In genomic region chr2:13607139-13607538, GRCh38 we compare ENCODE assay signal across 24 cellular contexts.
DNase-seq lines count a peak whose midpoint lies in the region; ATAC-seq, FAIRE-seq and TF ChIP-seq lines count a peak whose summit lies in the region.
"Had no signal": no experiment of that assay in that cellular context is flagged by ENCODE, and none has a peak within 500 bp of the region (broad histone marks: within the 10 kb centered on the region; RNA-seq: fewer than 3 reads in every experiment).

No MANE protein-coding gene starts in this region.

- TF ChIP-seq RAD21 in GM12878 (IDR thresholded peaks at IDR 0.05; ENCODE audit: insufficient read depth, low read depth, low read length): no peak

- H3K4me2 ChIP-seq in GM12878 (ENCODE audit: control insufficient read depth, insufficient read depth): no peak overlapping the region
- H3K4me2 ChIP-seq: BLaER1 treated with 17β-estradiol and CSF1 and Interleukin-3, amounts not matched to agents 10 nM and 100 nM had no signal

- no peaks in the 10 kb centered on the region; the same call in 1 of the 3 replicates for H3K9me3 ChIP-seq in GM12878 (replicated peaks; ENCODE audit: control insufficient read depth, insufficient read depth, low read length)
- no peaks in the 10 kb centered on the region for H3K9me3 ChIP-seq in lower lobe of right lung
- H3K9me3 ChIP-seq: BLaER1 treated with 17β-estradiol and CSF1 and Interleukin-3, amounts not matched to agents 10 nM and 100 nM; ovary had no signal

- H3K4me1 Mint-ChIP-seq in activated CD8-positive, alpha-beta T cell treated with anti-CD3 and anti-CD28 coated beads, Interleukin-2, amount 10 ng/mL, durations not matched to agents 7 days and 5 days (ENCODE audit: low read depth): no peaks in the 10 kb centered on the region
- H3K4me1 Mint-ChIP-seq: activated naive CD8-positive, alpha-beta T cell treated with anti-CD3 and anti-CD28 coated beads, Interleukin-2, amount 50 U/mL, for 24 hours; central memory CD8-positive, alpha-beta T cell; nephron progenitor cell; stimulated activated memory B cell treated with anti-CD40 and anti-IgM and Interleukin-4, amounts not matched to agents 10 μg/mL and 1 μg/mL and 100 μg/mL, for 72 hours had no signal

- no peaks in the 10 kb centered on the region for H3K27me3 Mint-ChIP-seq in activated CD8-positive, alpha-beta T cell treated with anti-CD3 and anti-CD28 coated beads, Interleukin-2, amount 10 ng/mL, durations not matched to agents 7 days and 5 days (ENCODE audit: low read depth)
- H3K27me3 Mint-ChIP-seq: activated naive CD8-positive, alpha-beta T cell treated with anti-CD3 and anti-CD28 coated beads, Interleukin-2, amount 50 U/mL, for 24 hours; central memory CD8-positive, alpha-beta T cell; stimulated activated memory B cell treated with anti-CD40 and anti-IgM and Interleukin-4, amounts not matched to agents 10 μg/mL and 1 μg/mL and 100 μg/mL, for 72 hours had no signal

- no peak overlapping the region for H3K4me3 Mint-ChIP-seq in activated CD8-positive, alpha-beta T cell treated with anti-CD3 and anti-CD28 coated beads, Interleukin-2, amount 10 ng/mL, durations not matched to agents 7 days and 5 days
- H3K4me3 Mint-ChIP-seq: activated naive CD8-positive, alpha-beta T cell treated with anti-CD3 and anti-CD28 coated beads, Interleukin-2, amount 50 U/mL, for 24 hours; central memory CD8-positive, alpha-beta T cell; nephron progenitor cell; stimulated activated memory B cell treated with anti-CD40 and anti-IgM and Interleukin-4, amounts not matched to agents 10 μg/mL and 1 μg/mL and 100 μg/mL, for 72 hours had no signal

- H3K27ac Mint-ChIP-seq in activated CD8-positive, alpha-beta T cell treated with anti-CD3 and anti-CD28 coated beads, Interleukin-2, amount 10 ng/mL, durations not matched to agents 7 days and 5 days: no peak overlapping the region
- H3K27ac Mint-ChIP-seq: activated naive CD8-positive, alpha-beta T cell treated with anti-CD3 and anti-CD28 coated beads, Interleukin-2, amount 50 U/mL, for 24 hours; nephron progenitor cell; stimulated activated memory B cell treated with anti-CD40 and anti-IgM and Interleukin-4, amounts not matched to agents 10 μg/mL and 1 μg/mL and 100 μg/mL, for 72 hours had no signal

- no peaks in the 10 kb centered on the region for H3K27me3 ChIP-seq in GM12878 (replicated peaks in 1 of 2; ENCODE audit: control insufficient read depth in 2 of 2, insufficient read depth in 2 of 2, low read length in 1 of 2)
- H3K27me3 ChIP-seq in lower lobe of right lung (ENCODE audit: low read depth): no peaks in the 10 kb centered on the region
- H3K27me3 ChIP-seq: BLaER1 treated with 17β-estradiol and CSF1 and Interleukin-3, amounts not matched to agents 10 nM and 100 nM; ovary had no signal

- intact Hi-C loops in GM12878 (cut with micrococcal nuclease; ENCODE audit: unreplicated experiment) (no loop called here), lower lobe of right lung (cut with DNase I) (no loop called here)

- SMC1A ChIA-PET in GM12878 (lab: Charles Lee; ENCODE audit: uncharacterized antibody, unreplicated experiment): interaction anchor here (0.7 to 2.2 kb wide), 5 partner anchors 12 to 86 kb away, joined by 3 to 6 read pairs (median 4); no protein-coding TSS in a partner anchor

- FAIRE-seq in GM12878 (lab: Jason Lieb, UNC): no peak
- FAIRE-seq: keratinocyte, urothelium cell line had no signal

- H3K9ac ChIP-seq in GM12878 (ENCODE audit: control insufficient read depth, insufficient read depth, low read length): no peak overlapping the region
- H3K9ac ChIP-seq: BLaER1 treated with 17β-estradiol and CSF1 and Interleukin-3, amounts not matched to agents 10 nM and 100 nM had no signal

- no TSS peak for BruUV-seq in GM12878 (replicated peaks; lab: Mats Ljungman, UMichigan)

- no peak for TF ChIP-seq POLR2A in GM12878 (IDR thresholded peaks at IDR 0.05; ENCODE audit: low read depth, low read length)

- RAD21 ChIA-PET in GM12878 (lab: Charles Lee; ENCODE audit: unreplicated experiment): no interaction called here

- 2% methylated on average over 2 of the region's 2 CpGs for WGBS in GM12878 (ENCODE audit: insufficient coverage, insufficient replicate concordance, low lambda C conversion rate, missing lambda C conversion rate)

- H3K36me3 ChIP-seq in GM12878 (ENCODE audit: control insufficient read depth in 2 of 2, insufficient read depth in 2 of 2, low read length in 1 of 2) (no peaks in the 10 kb centered on the region), lower lobe of right lung (no peaks in the 10 kb centered on the region)
- H3K36me3 ChIP-seq: BLaER1 treated with 17β-estradiol and CSF1 and Interleukin-3, amounts not matched to agents 10 nM and 100 nM; ovary had no signal

- DNase-seq in GM12878 (ENCODE audit: low read depth, low spot score): no peak
- DNase-seq in lower lobe of right lung: no peak
- no peak for DNase-seq in activated CD8-positive, alpha-beta T cell treated with anti-CD3 and anti-CD28 coated beads, Interleukin-2, amount 10 ng/mL, durations not matched to agents 7 days and 5 days
- DNase-seq: activated CD8-positive, alpha-beta memory T cell treated with anti-CD3 and anti-CD28 coated beads for 24 hours; activated gamma-delta T cell treated with Interleukin-2 at 50 U/mL for 16 hours; activated naive CD8-positive, alpha-beta T cell treated with anti-CD3 and anti-CD28 coated beads, Interleukin-2, amount 50 U/mL, for 24 hours; activated T-cell treated with anti-CD3 and anti-CD28 coated beads, Interleukin-2, amount 50 U/mL, for 1 hour; dermis blood vessel endothelial cell; KG1; NCI-H1436; NCI-H446 treated with DMSO at 0.1 percent for 48 hours; nephron progenitor cell; ovary; retina; SHP77 had no signal

- CTCF ChIA-PET in GM12878 (lab: Yijun Ruan, JAX): no interaction called here
- CTCF ChIA-PET in activated CD8-positive, alpha-beta T cell treated with anti-CD3 and anti-CD28 coated beads, Interleukin-2, amount 10 ng/mL, durations not matched to agents 7 days and 5 days (lab: Charles Lee): no interaction called here

- in situ Hi-C loops in GM12878 (cut with MboI): no loop called here

- no peak overlapping the region for H3K4me3 ChIP-seq in GM12878
- no peak overlapping the region for H3K4me3 ChIP-seq in lower lobe of right lung
- H3K4me3 ChIP-seq: BLaER1 treated with 17β-estradiol and CSF1 and Interleukin-3, amounts not matched to agents 10 nM and 100 nM; ovary had no signal

- TF ChIP-seq CTCF in GM12878 (IDR thresholded peaks at IDR 0.05 in 2 of 3, conservative IDR thresholded peaks at IDR 0.05 in 1 of 3; ENCODE audit: control insufficient read depth in 2 of 3, extremely low read depth in 1 of 3, insufficient read depth in 1 of 3, low read depth in 3 of 3, low read length in 3 of 3): no peak
- no peak for TF ChIP-seq CTCF in lower lobe of right lung (IDR thresholded peaks at IDR 0.05)

- no peaks in the 10 kb centered on the region for H3K4me1 ChIP-seq in GM12878 (ENCODE audit: control insufficient read depth, insufficient read depth, low read length)
- no peaks in the 10 kb centered on the region for H3K4me1 ChIP-seq in lower lobe of right lung

- TF ChIP-seq EP300 in GM12878 (IDR thresholded peaks at IDR 0.05; ENCODE audit: borderline replicate concordance in 1 of 2, control insufficient read depth in 1 of 2, low read depth in 2 of 2, low read length in 2 of 2): no peak

- POLR2A ChIA-PET in GM12878 (lab: Charles Lee): no interaction called here
- POLR2A ChIA-PET in activated CD8-positive, alpha-beta T cell treated with anti-CD3 and anti-CD28 coated beads, Interleukin-2, amount 10 ng/mL, durations not matched to agents 7 days and 5 days (lab: Charles Lee): no interaction called here

- no peaks in the 10 kb centered on the region for H3K9me3 Mint-ChIP-seq in activated CD8-positive, alpha-beta T cell treated with anti-CD3 and anti-CD28 coated beads, Interleukin-2, amount 10 ng/mL, durations not matched to agents 7 days and 5 days (ENCODE audit: insufficient read depth)
- H3K9me3 Mint-ChIP-seq: nephron progenitor cell had no signal

- ATAC-seq in GM18861 (IDR thresholded peaks at IDR 0.05; ENCODE audit: unreplicated experiment) (peak; percentile 47), HG02759 (IDR thresholded peaks at IDR 0.05; ENCODE audit: unreplicated experiment) (peak; percentile 66), HG03432 (IDR thresholded peaks at IDR 0.05; ENCODE audit: unreplicated experiment) (peak; percentile 75), GM12878 (peak; percentile 63), lower lobe of right lung (no peak), HG02870 (IDR thresholded peaks at IDR 0.05; ENCODE audit: unreplicated experiment) (no peak)
- no peak for ATAC-seq in activated CD8-positive, alpha-beta T cell treated with anti-CD3 and anti-CD28 coated beads, Interleukin-2, amount 10 ng/mL, durations not matched to agents 7 days and 5 days
- ATAC-seq: activated naive CD8-positive, alpha-beta T cell treated with anti-CD3 and anti-CD28 coated beads, Interleukin-2, amount 50 U/mL, for 24 hours; stimulated activated memory B cell treated with anti-CD40 and anti-IgM and Interleukin-4, amounts not matched to agents 10 μg/mL and 1 μg/mL and 100 μg/mL, for 72 hours had no signal

- no peaks in the 10 kb centered on the region for H4K20me1 ChIP-seq in GM12878 (ENCODE audit: control insufficient read depth, insufficient read depth)
- H4K20me1 ChIP-seq: BLaER1 treated with 17β-estradiol and CSF1 and Interleukin-3, amounts not matched to agents 10 nM and 100 nM had no signal

- H2AFZ ChIP-seq in GM12878 (ENCODE audit: control insufficient read depth, low read depth, low read length): no peak overlapping the region

- H3K36me3 Mint-ChIP-seq in activated CD8-positive, alpha-beta T cell treated with anti-CD3 and anti-CD28 coated beads, Interleukin-2, amount 10 ng/mL, durations not matched to agents 7 days and 5 days (ENCODE audit: low read depth): no peaks in the 10 kb centered on the region
- H3K36me3 Mint-ChIP-seq: stimulated activated memory B cell treated with anti-CD40 and anti-IgM and Interleukin-4, amounts not matched to agents 10 μg/mL and 1 μg/mL and 100 μg/mL, for 72 hours had no signal

- H3K27ac ChIP-seq in GM12878 (ENCODE audit: control insufficient read depth, insufficient read depth) (no peak overlapping the region), lower lobe of right lung (no peak overlapping the region)
- H3K27ac ChIP-seq: BLaER1 treated with 17β-estradiol and CSF1 and Interleukin-3, amounts not matched to agents 10 nM and 100 nM; ovary had no signal

- no peaks in the 10 kb centered on the region for H3K79me2 ChIP-seq in GM12878 (ENCODE audit: control insufficient read depth, insufficient read depth, low read length)

TF ChIP-seq in GM12878, 131 proteins besides CTCF, POLR2A, EP300 and RAD21 (continues in another document):
- TF ChIP-seq, protein P1, sequence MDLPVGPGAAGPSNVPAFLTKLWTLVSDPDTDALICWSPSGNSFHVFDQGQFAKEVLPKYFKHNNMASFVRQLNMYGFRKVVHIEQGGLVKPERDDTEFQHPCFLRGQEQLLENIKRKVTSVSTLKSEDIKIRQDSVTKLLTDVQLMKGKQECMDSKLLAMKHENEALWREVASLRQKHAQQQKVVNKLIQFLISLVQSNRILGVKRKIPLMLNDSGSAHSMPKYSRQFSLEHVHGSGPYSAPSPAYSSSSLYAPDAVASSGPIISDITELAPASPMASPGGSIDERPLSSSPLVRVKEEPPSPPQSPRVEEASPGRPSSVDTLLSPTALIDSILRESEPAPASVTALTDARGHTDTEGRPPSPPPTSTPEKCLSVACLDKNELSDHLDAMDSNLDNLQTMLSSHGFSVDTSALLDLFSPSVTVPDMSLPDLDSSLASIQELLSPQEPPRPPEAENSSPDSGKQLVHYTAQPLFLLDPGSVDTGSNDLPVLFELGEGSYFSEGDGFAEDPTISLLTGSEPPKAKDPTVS (IDR thresholded peaks at IDR 0.05; ENCODE audit: low read depth, low read length): no peak

Comparison
In these comparisons a context has a peak if more than half of its experiments do, and no peak if none do; other contexts are left out.
1. ATAC-seq: peak in GM18861 (single experiment), HG02759 (single experiment), HG03432 (single experiment) and GM12878 (single experiment); none in lower lobe of right lung (0 of 2), HG02870 (single experiment) and activated CD8-positive, alpha-beta T cell treated with anti-CD3 and anti-CD28 coated beads, Interleukin-2, amount 10 ng/mL, durations not matched to agents 7 days and 5 days (single experiment).